1 cellular context compared by ENCODE assay signal in the genomic region with DNA sequence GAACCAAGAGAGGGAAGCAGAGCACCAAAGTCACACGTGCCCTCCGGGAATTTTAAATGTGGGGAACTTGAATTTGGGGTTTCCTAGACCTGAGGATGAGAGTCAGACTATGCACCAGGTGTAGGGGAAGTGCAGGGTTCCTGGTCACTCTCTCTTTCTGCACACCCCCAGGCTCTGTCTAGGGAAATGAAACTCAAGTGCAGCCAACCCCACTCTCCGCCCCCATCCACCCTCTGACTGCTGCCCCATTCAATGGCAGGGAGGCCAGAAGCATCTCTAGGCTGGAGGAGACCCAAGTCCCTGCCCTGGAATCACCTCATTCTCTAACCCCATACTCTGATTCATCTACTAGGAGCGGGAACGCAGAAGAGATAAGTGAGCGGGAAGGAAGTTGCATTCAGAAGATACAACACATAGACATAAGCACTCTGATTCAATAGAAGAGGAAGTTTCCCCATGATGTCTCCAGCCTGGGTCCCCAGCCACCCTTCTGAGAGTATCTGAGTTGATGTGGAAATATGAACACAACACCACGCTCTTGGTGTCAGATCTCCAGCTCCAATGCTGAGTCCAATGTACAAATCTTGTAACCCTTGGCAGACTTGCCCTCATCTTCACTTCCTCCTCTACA.
TF ChIP-seq lines count a peak whose summit lies in the region.

No MANE protein-coding gene starts in this region.

TF ChIP-seq in GM12878, 131 proteins besides CTCF, POLR2A, EP300 and RAD21:
- TF ChIP-seq CBX5 (IDR thresholded peaks at IDR 0.05; ENCODE audit: low read depth) (no peak), SMARCA5 (IDR thresholded peaks at IDR 0.05) (no peak), IKZF2 (IDR thresholded peaks at IDR 0.05) (peak; percentile 30 to 35; a peak in 2 of 4 replicates), ETV6 (conservative IDR thresholded peaks at IDR 0.05 in 1 of 2, IDR thresholded peaks at IDR 0.05 in 1 of 2; ENCODE audit: borderline replicate concordance in 1 of 2, low read depth in 1 of 2) (peak in 1 of 2 experiments; percentile 60; a peak in 2 of 4 replicates), HDAC6 (IDR thresholded peaks at IDR 0.05; ENCODE audit: unreplicated experiment) (no peak), BRCA1 (IDR thresholded peaks at IDR 0.05; ENCODE audit: low read depth, low read length) (no peak), MTA3 (IDR thresholded peaks at IDR 0.05; ENCODE audit: borderline replicate concordance, low read length) (no peak), JUNB (IDR thresholded peaks at IDR 0.05) (no peak), IKZF1 (conservative IDR thresholded peaks at IDR 0.05) (peak; percentile 44), RUNX3 (IDR thresholded peaks at IDR 0.05; ENCODE audit: low read length) (peak; percentile 53), EGR1 (IDR thresholded peaks at IDR 0.05; ENCODE audit: borderline replicate concordance in 1 of 2, low read depth in 2 of 2, low read length in 2 of 2) (peak in 1 of 2 experiments; percentile 70; a peak in 1 of 3 replicates), BHLHE40 (IDR thresholded peaks at IDR 0.05; ENCODE audit: borderline replicate concordance in 1 of 2, low read depth in 2 of 2, low read length in 1 of 2) (0 out of 4 replicates have a peak, but pooled peaks of 1 of the 2 experiments have one; percentile 11), PAX8 (IDR thresholded peaks at IDR 0.05) (no peak), SPI1 (IDR thresholded peaks at IDR 0.05; ENCODE audit: borderline replicate concordance, insufficient read depth, low read depth, low read length) (peak; percentile 89), EED (IDR thresholded peaks at IDR 0.05; ENCODE audit: low read depth) (peak; percentile 50; the same call in 1 of the 2 replicates), NFYA (IDR thresholded peaks at IDR 0.05; ENCODE audit: borderline replicate concordance, low read depth, low read length) (no peak), RB1 (IDR thresholded peaks at IDR 0.05; ENCODE audit: borderline replicate concordance) (no peak), KLF5 (IDR thresholded peaks at IDR 0.05; ENCODE audit: partially characterized antibody) (no peak)
- TF ChIP-seq, protein P1, sequence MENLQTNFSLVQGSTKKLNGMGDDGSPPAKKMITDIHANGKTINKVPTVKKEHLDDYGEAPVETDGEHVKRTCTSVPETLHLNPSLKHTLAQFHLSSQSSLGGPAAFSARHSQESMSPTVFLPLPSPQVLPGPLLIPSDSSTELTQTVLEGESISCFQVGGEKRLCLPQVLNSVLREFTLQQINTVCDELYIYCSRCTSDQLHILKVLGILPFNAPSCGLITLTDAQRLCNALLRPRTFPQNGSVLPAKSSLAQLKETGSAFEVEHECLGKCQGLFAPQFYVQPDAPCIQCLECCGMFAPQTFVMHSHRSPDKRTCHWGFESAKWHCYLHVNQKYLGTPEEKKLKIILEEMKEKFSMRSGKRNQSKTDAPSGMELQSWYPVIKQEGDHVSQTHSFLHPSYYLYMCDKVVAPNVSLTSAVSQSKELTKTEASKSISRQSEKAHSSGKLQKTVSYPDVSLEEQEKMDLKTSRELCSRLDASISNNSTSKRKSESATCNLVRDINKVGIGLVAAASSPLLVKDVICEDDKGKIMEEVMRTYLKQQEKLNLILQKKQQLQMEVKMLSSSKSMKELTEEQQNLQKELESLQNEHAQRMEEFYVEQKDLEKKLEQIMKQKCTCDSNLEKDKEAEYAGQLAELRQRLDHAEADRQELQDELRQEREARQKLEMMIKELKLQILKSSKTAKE (IDR thresholded peaks at IDR 0.05; ENCODE audit: low read depth, poor library complexity, severe bottlenecking): no peak
- TF ChIP-seq, protein P2, sequence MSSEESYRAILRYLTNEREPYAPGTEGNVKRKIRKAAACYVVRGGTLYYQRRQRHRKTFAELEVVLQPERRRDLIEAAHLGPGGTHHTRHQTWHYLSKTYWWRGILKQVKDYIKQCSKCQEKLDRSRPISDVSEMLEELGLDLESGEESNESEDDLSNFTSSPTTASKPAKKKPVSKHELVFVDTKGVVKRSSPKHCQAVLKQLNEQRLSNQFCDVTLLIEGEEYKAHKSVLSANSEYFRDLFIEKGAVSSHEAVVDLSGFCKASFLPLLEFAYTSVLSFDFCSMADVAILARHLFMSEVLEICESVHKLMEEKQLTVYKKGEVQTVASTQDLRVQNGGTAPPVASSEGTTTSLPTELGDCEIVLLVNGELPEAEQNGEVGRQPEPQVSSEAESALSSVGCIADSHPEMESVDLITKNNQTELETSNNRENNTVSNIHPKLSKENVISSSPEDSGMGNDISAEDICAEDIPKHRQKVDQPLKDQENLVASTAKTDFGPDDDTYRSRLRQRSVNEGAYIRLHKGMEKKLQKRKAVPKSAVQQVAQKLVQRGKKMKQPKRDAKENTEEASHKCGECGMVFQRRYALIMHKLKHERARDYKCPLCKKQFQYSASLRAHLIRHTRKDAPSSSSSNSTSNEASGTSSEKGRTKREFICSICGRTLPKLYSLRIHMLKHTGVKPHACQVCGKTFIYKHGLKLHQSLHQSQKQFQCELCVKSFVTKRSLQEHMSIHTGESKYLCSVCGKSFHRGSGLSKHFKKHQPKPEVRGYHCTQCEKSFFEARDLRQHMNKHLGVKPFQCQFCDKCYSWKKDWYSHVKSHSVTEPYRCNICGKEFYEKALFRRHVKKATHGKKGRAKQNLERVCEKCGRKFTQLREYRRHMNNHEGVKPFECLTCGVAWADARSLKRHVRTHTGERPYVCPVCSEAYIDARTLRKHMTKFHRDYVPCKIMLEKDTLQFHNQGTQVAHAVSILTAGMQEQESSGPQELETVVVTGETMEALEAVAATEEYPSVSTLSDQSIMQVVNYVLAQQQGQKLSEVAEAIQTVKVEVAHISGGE (CRISPR knock-in tag; IDR thresholded peaks at IDR 0.05): no peak
- TF ChIP-seq, protein P3, sequence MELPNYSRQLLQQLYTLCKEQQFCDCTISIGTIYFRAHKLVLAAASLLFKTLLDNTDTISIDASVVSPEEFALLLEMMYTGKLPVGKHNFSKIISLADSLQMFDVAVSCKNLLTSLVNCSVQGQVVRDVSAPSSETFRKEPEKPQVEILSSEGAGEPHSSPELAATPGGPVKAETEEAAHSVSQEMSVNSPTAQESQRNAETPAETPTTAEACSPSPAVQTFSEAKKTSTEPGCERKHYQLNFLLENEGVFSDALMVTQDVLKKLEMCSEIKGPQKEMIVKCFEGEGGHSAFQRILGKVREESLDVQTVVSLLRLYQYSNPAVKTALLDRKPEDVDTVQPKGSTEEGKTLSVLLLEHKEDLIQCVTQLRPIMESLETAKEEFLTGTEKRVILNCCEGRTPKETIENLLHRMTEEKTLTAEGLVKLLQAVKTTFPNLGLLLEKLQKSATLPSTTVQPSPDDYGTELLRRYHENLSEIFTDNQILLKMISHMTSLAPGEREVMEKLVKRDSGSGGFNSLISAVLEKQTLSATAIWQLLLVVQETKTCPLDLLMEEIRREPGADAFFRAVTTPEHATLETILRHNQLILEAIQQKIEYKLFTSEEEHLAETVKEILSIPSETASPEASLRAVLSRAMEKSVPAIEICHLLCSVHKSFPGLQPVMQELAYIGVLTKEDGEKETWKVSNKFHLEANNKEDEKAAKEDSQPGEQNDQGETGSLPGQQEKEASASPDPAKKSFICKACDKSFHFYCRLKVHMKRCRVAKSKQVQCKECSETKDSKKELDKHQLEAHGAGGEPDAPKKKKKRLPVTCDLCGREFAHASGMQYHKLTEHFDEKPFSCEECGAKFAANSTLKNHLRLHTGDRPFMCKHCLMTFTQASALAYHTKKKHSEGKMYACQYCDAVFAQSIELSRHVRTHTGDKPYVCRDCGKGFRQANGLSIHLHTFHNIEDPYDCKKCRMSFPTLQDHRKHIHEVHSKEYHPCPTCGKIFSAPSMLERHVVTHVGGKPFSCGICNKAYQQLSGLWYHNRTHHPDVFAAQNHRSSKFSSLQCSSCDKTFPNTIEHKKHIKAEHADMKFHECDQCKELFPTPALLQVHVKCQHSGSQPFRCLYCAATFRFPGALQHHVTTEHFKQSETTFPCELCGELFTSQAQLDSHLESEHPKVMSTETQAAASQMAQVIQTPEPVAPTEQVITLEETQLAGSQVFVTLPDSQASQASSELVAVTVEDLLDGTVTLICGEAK (IDR thresholded peaks at IDR 0.05; ENCODE audit: borderline replicate concordance): no peak
